In genomic region chr5:157253547-157253946, GRCh38 we compare ENCODE assay signal across 8 cellular contexts. TPM values are rescaled to one million over a fixed set of nuclear protein-coding genes. Genes with fewer than 3 reads are reported as not detected.
DNase-seq lines count a peak whose midpoint lies in the region; ATAC-seq and TF ChIP-seq lines count a peak whose summit lies in the region.

No MANE protein-coding gene starts in this region.

- peak overlapping the region; percentile 7 for H3K9ac ChIP-seq in skeletal muscle satellite cell (ENCODE audit: low read depth, low read length)

- H4K20me1 ChIP-seq in hepatocyte (ENCODE audit: insufficient read depth, poor library complexity, severe bottlenecking), result no peaks in the 10 kb centered on the region

- 0% methylated on average over 2 of the region's 2 CpGs for WGBS in hepatocyte (ENCODE audit: low lambda C conversion rate, missing lambda C conversion rate)

- DNase-seq in COLO668 (lab: John Stamatoyannopoulos, UW; ENCODE audit: unreplicated experiment) (peak; percentile 7), NCI-H446 treated with DMSO at 0.1 percent for 48 hours (lab: John Stamatoyannopoulos, UW) (peak; percentile 27), astrocyte of the cerebellum (ENCODE audit: low read depth) (peak; percentile 15), hepatocyte (ENCODE audit: low spot score) (peak; percentile 67)
- DNase-seq in stimulated activated CD4-positive, alpha-beta T cell treated with anti-CD3 and anti-CD28 coated beads, Interleukin-2, amount 100 ng/mL, for 24 hours, result no peak

- ATAC-seq in GM18858 (IDR thresholded peaks at IDR 0.05; ENCODE audit: unreplicated experiment), result peak; percentile 30
- ATAC-seq in HG02981 (IDR thresholded peaks at IDR 0.05; ENCODE audit: unreplicated experiment), result peak; percentile 37

- H3K27ac ChIP-seq in hepatocyte, result no peak overlapping the region

- H3K4me2 ChIP-seq in hepatocyte (no peak overlapping the region), skeletal muscle satellite cell (ENCODE audit: low read length) (peak overlapping the region; percentile 45)

- no peaks in the 10 kb centered on the region for H3K4me1 ChIP-seq in hepatocyte (ENCODE audit: insufficient read depth)
- peaks cover 8% of the 10 kb centered on the region for H3K4me1 ChIP-seq in skeletal muscle satellite cell (ENCODE audit: control insufficient read depth, insufficient read depth, low read length)

- TF ChIP-seq CTCF in astrocyte of the cerebellum (IDR thresholded peaks at IDR 0.05; ENCODE audit: low read depth, low read length, missing control alignments), result peak; percentile 97
- TF ChIP-seq CTCF in hepatocyte (IDR thresholded peaks at IDR 0.05; ENCODE audit: poor library complexity), result peak; percentile 86

- H3K4me3 ChIP-seq in astrocyte of the cerebellum (ENCODE audit: low read depth, low read length) (no peak overlapping the region), hepatocyte (no peak overlapping the region), skeletal muscle satellite cell (ENCODE audit: low read length) (no peak overlapping the region)

- in situ Hi-C loops in astrocyte of the cerebellum (cut with HindIII; ENCODE audit: low sequenced_read_pairs), result no loop called here

- no peaks in the 10 kb centered on the region for H3K79me2 ChIP-seq in hepatocyte

- H2AFZ ChIP-seq in hepatocyte, result no peak overlapping the region

- H3K36me3 ChIP-seq in hepatocyte (replicated peaks; ENCODE audit: insufficient read depth, low read depth) (no peaks in the 10 kb centered on the region), skeletal muscle satellite cell (ENCODE audit: insufficient read depth, low read length) (no peaks in the 10 kb centered on the region)

- H3K27me3 ChIP-seq in hepatocyte (no peaks in the 10 kb centered on the region), skeletal muscle satellite cell (ENCODE audit: control insufficient read depth, insufficient read depth, low read length) (peaks cover 3% of the 10 kb centered on the region)

- no peaks in the 10 kb centered on the region for H3K9me2 ChIP-seq in hepatocyte (replicated peaks; ENCODE audit: insufficient read depth)

- H3K9me3 ChIP-seq in hepatocyte (ENCODE audit: low read depth), result no peaks in the 10 kb centered on the region
- no peaks in the 10 kb centered on the region for H3K9me3 ChIP-seq in skeletal muscle satellite cell (replicated peaks; ENCODE audit: low read length)

RNA-seq across cellular contexts. Expression of gene CYFIP2, which starts 12.4 kb away (rescaled TPM):
- 24.8 and 44.9 TPM in 2 replicates for total RNA-seq in hepatocyte
- polyA plus RNA-seq in hepatocyte, result 24.2 and 30.2 TPM in 2 replicates
- 3.9 and 16.2 TPM in 2 replicates for total RNA-seq in skeletal muscle satellite cell (2012; rRNA removed)

Comparison
In these comparisons a context has a peak if more than half of its experiments do, and no peak if none do; other contexts are left out.
1. DNase-seq: peak in COLO668 (single experiment), NCI-H446 treated with DMSO at 0.1 percent for 48 hours (single experiment), astrocyte of the cerebellum (single experiment) and hepatocyte (single experiment); none in stimulated activated CD4-positive, alpha-beta T cell treated with anti-CD3 and anti-CD28 coated beads, Interleukin-2, amount 100 ng/mL, for 24 hours (0 of 2).